16 cellular contexts compared by ENCODE assay signal in the genomic region with DNA sequence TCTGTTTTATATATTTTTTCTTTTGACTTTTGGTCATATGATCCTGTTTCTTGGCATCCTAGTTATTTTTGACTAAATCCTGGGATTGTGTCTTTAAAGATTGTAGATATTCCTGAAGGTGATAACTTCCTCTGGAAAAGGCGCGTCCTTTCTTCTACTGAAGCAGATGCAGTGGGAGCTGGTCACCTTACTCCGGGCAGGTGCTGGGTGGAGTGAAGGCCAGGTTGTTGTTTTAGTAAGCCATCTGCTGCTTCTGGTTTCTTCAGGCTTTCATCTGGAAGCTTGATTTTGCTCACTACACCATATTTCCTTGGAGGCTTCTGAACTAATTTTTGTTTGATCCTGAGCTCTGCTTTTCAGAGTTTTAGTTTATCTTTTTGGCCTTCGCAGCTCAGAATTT. TPM values are rescaled to one million over a fixed set of nuclear protein-coding genes. Genes with fewer than 3 reads are reported as not detected.
A peak's percentile ranks its signal among the peaks of the same experiment; 100 is the strongest.
DNase-seq lines count a peak whose midpoint lies in the region; ATAC-seq, FAIRE-seq and TF ChIP-seq lines count a peak whose summit lies in the region.
"Had no signal": no experiment of that assay in that cellular context is flagged by ENCODE, and none has a peak within 500 bp of the region (broad histone marks: within the 10 kb centered on the region; RNA-seq: fewer than 3 reads in every experiment).

No MANE protein-coding gene starts in this region.

- H3K4me1 Mint-ChIP-seq in MCF 10A (ENCODE audit: insufficient read depth, unreplicated experiment), result peaks cover 31% of the 10 kb centered on the region

- no peak overlapping the region for H2AFZ ChIP-seq in hepatocyte

- H3K27ac ChIP-seq in breast epithelium (no peak overlapping the region), hepatocyte (peak overlapping the region; percentile 7)

- no peak for TF ChIP-seq CTCF in MCF 10A (IDR thresholded peaks at IDR 0.05; ENCODE audit: unreplicated experiment)
- TF ChIP-seq CTCF in breast epithelium (IDR thresholded peaks at IDR 0.05), result no peak
- TF ChIP-seq CTCF in hepatocyte (IDR thresholded peaks at IDR 0.05; ENCODE audit: poor library complexity), result no peak

- peak overlapping the region; percentile 13 for H3K4me2 ChIP-seq in hepatocyte

- 85% methylated on average over 4 of the region's 4 CpGs for WGBS in hepatocyte (ENCODE audit: low lambda C conversion rate, missing lambda C conversion rate)

- H3K27me3 ChIP-seq in breast epithelium, result no peaks in the 10 kb centered on the region
- no peaks in the 10 kb centered on the region for H3K27me3 ChIP-seq in hepatocyte

- FAIRE-seq in urothelium cell line (lab: Jason Lieb, UNC), result peak; percentile 56
- FAIRE-seq in RCC 7860 (lab: Jason Lieb, UNC), result no peak

- H3K4me1 ChIP-seq in breast epithelium, result no peaks in the 10 kb centered on the region
- peaks cover 15% of the 10 kb centered on the region for H3K4me1 ChIP-seq in hepatocyte (ENCODE audit: insufficient read depth)

- DNase-seq in MCF 10A (ENCODE audit: unreplicated experiment) (no peak), breast epithelium (ENCODE audit: low spot score in 2 of 2) (no peak), NCI-H2196 (lab: John Stamatoyannopoulos, UW; ENCODE audit: unreplicated experiment) (peak; percentile 31), hepatocyte (ENCODE audit: low spot score) (no peak), urothelium cell line (ENCODE audit: low spot score) (no peak), RCC 7860 (ENCODE audit: low spot score) (no peak)
- DNase-seq: activated CD4-positive, alpha-beta T cell treated with anti-CD3 and anti-CD28 coated beads, Interleukin-2, amount 50 U/mL, for 1 hour; activated naive CD8-positive, alpha-beta T cell treated with anti-CD3 and anti-CD28 coated beads, Interleukin-2, amount 50 U/mL, for 24 hours; Calu3; Kasumi-1; NCI-H1092 treated with DMSO at 0.1 percent for 48 hours; stimulated activated CD4-positive, alpha-beta T cell treated with anti-CD3 and anti-CD28 coated beads, Interleukin-2, amount 100 ng/mL, for 24 hours had no signal

- POLR2A ChIA-PET in MCF 10A (lab: Yijun Ruan, JAX), result interaction anchor here (0.6 to 0.9 kb wide), 2 partner anchors 8 to 22 kb away, joined by 3 to 4 read pairs; a partner anchor contains a TSS

- peaks cover 98% of the 10 kb centered on the region for H3K79me2 ChIP-seq in hepatocyte

- CTCF ChIA-PET in MCF 10A (lab: Yijun Ruan, JAX), result no interaction called here

- no TSS peak for BruUV-seq in MCF 10A (replicated peaks; lab: Mats Ljungman, UMichigan)

- no peaks in the 10 kb centered on the region for H3K9me2 ChIP-seq in hepatocyte (replicated peaks; ENCODE audit: insufficient read depth)

- peak overlapping the region; percentile 63 for H3K27ac Mint-ChIP-seq in MCF 10A (ENCODE audit: low read depth, unreplicated experiment)
- H3K27ac Mint-ChIP-seq: activated naive CD8-positive, alpha-beta T cell treated with anti-CD3 and anti-CD28 coated beads, Interleukin-2, amount 50 U/mL, for 24 hours had no signal

- intact Hi-C loops in MCF 10A (cut with micrococcal nuclease) (no loop called here), breast epithelium (cut with DNase I; ENCODE audit: low total_unique reads) (no loop called here)

- H3K9me3 ChIP-seq in breast epithelium (no peaks in the 10 kb centered on the region), hepatocyte (ENCODE audit: low read depth) (no peaks in the 10 kb centered on the region)

- H3K9me3 Mint-ChIP-seq in MCF 10A (ENCODE audit: unreplicated experiment), result no peaks in the 10 kb centered on the region
- H3K9me3 Mint-ChIP-seq: activated naive CD8-positive, alpha-beta T cell treated with anti-CD3 and anti-CD28 coated beads, Interleukin-2, amount 50 U/mL, for 24 hours had no signal

- no peak for TF ChIP-seq POLR2A in breast epithelium (IDR thresholded peaks at IDR 0.05)

- peaks cover 72% of the 10 kb centered on the region for H4K20me1 ChIP-seq in hepatocyte (ENCODE audit: insufficient read depth, poor library complexity, severe bottlenecking)

- ATAC-seq in GM21360 (IDR thresholded peaks at IDR 0.05; ENCODE audit: unreplicated experiment) (no peak), HG02884 (IDR thresholded peaks at IDR 0.05; ENCODE audit: unreplicated experiment) (no peak)
- ATAC-seq: esophagus mucosa, SK-N-SH treated with all-trans-retinoic acid at 6 μM for 48 hours had no signal

- H3K36me3 ChIP-seq in breast epithelium (no peaks in the 10 kb centered on the region), hepatocyte (replicated peaks; ENCODE audit: insufficient read depth, low read depth) (no peaks in the 10 kb centered on the region)

- H3K4me3 ChIP-seq in breast epithelium (no peak overlapping the region), hepatocyte (no peak overlapping the region)

- no peak overlapping the region for H3K4me3 Mint-ChIP-seq in MCF 10A (ENCODE audit: unreplicated experiment)
- H3K4me3 Mint-ChIP-seq: activated naive CD8-positive, alpha-beta T cell treated with anti-CD3 and anti-CD28 coated beads, Interleukin-2, amount 50 U/mL, for 24 hours had no signal

- H3K36me3 Mint-ChIP-seq in MCF 10A (ENCODE audit: insufficient read depth, unreplicated experiment), result no peaks in the 10 kb centered on the region

- H3K27me3 Mint-ChIP-seq in MCF 10A (ENCODE audit: insufficient read depth, unreplicated experiment), result no peaks in the 10 kb centered on the region
- H3K27me3 Mint-ChIP-seq: activated naive CD8-positive, alpha-beta T cell treated with anti-CD3 and anti-CD28 coated beads, Interleukin-2, amount 50 U/mL, for 24 hours had no signal

RNA-seq across cellular contexts. Expression of a gene that starts 21.5 kb away (rescaled TPM):
- 68.9 and 85.3 TPM in 2 replicates for total RNA-seq in MCF 10A (2022)
- total RNA-seq in breast epithelium, result 10 to 100 TPM; 61.0 to 78.2 (median 61.6) TPM
- 63.6 and 66.7 TPM in 2 replicates for total RNA-seq in hepatocyte
- 49.6 and 50.0 TPM in 2 replicates for polyA plus RNA-seq in hepatocyte
